In the genomic region with DNA sequence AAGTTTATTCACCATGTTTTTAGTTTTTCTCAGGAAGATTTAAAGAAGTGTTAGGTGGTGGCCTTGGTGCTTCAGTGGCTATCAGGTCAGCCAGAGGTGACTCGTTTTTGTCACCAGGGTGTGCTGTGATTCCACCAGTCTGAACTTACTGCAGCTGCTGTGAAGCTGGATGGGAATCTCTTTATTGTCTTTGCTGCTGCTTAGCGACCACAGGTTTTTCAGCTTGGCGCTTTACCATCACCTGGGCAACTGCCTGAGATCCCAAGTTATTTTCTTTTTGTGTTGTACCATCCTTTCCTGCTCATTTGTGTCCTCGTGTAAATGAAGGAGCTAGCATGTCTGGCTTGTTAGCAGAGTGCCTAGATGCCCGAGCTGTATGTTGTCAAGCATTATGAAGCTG, we compare ENCODE assay signal across 8 cellular contexts.
DNase-seq lines count a peak whose midpoint lies in the region; ATAC-seq and TF ChIP-seq lines count a peak whose summit lies in the region.

No MANE protein-coding gene starts in this region.

- no peaks in the 10 kb centered on the region for H3K36me3 ChIP-seq in HEK293 (ENCODE audit: control insufficient read depth in 2 of 2, insufficient read depth in 1 of 2, low read length in 2 of 2)

- 0 out of 2 replicates have a peak, but pooled peaks have one; percentile 11 for TF ChIP-seq CTCF in HEK293 (tag by site-specific recombination; IDR thresholded peaks at IDR 0.05)

- POLR2A ChIA-PET in HEK293 (lab: Yijun Ruan, JAX) = interaction anchor here (0.5 to 1.1 kb wide), 2 partner anchors 195 to 1217 kb away, joined by 4 to 6 read pairs; partner anchors contain the start of gene FLRT3

- no peak overlapping the region for H3K4me3 ChIP-seq in HEK293 (ENCODE audit: low read depth, low read length)

- peaks cover 3% of the 10 kb centered on the region; the same call in 1 of the 2 replicates for H3K4me1 ChIP-seq in HEK293 (ENCODE audit: control insufficient read depth, insufficient read depth, low read length)

- peak; percentile 70 for DNase-seq in AG20443 (ENCODE audit: low spot score)
- DNase-seq in NCI-H345 (lab: John Stamatoyannopoulos, UW) = peak; percentile 83
- DNase-seq in cerebellar cortex (ENCODE audit: low spot score) = peak; percentile 44
- DNase-seq in left lobe of liver (ENCODE audit: low spot score) = peak; percentile 51
- DNase-seq in NK-92 treated with Interleukin-12 subunit alpha and Interleukin-12 subunit beta, amount 100 ng/mL, for 24 hours (lab: John Stamatoyannopoulos, UW) = no peak

- ATAC-seq in left lobe of liver (peak; percentile 94), GM18909 (IDR thresholded peaks at IDR 0.05; ENCODE audit: poor library complexity, unreplicated experiment) (no peak), GM21717 (IDR thresholded peaks at IDR 0.05; ENCODE audit: unreplicated experiment) (no peak)

- no peak overlapping the region for H3K27ac ChIP-seq in HEK293 (ENCODE audit: extremely low read depth, low read depth, low read length)

- H3K9me3 ChIP-seq in HEK293 (ENCODE audit: control insufficient read depth, insufficient read depth, low read depth, low read length) = no peaks in the 10 kb centered on the region

- CTCF ChIA-PET in HEK293 (lab: Yijun Ruan, JAX) = interaction anchor here (0.6 to 2.5 kb wide), 17 partner anchors 30 to 1789 kb away, joined by 3 to 10 read pairs (median 4); partner anchors contain the start of gene FLRT3

TF ChIP-seq in HEK293, 187 proteins besides CTCF, POLR2A, EP300 and RAD21:
- TF ChIP-seq ZNF654 (tag by site-specific recombination; IDR thresholded peaks at IDR 0.05; ENCODE audit: low read depth) (peak; percentile 81), ZSCAN23 (tag by site-specific recombination; IDR thresholded peaks at IDR 0.05) (no peak)
